ENCODE assay signal across 9 cellular contexts in the genomic region with DNA sequence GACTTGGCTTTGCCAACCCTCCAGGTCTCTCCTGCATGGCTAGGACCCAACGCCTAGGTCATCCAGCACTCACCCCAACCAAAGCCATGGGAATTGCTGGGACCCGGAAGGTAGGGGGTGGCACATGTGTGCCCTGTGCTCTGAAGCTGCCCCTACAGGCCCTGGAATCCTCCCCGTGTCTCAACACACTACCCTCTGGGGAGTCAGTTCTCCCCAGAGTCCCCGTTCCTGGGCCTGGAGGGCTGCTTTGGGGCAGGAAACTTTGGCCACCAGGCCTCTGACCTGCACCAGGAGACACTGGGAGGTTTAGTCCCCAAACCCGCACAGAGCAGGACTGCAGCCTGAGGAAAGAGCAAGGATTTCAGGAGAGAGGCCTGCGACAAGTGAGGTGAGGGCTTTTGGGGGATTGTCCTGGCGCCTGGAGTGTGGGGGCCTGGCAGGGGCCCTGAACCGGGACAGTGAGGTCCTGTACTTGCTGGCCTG. TPM values are rescaled to one million over a fixed set of nuclear protein-coding genes. Genes with fewer than 3 reads are reported as not detected.
DNase-seq lines count a peak whose midpoint lies in the region; TF ChIP-seq lines count a peak whose summit lies in the region.
"Had no signal": no experiment of that assay in that cellular context is flagged by ENCODE, and none has a peak within 500 bp of the region (broad histone marks: within the 10 kb centered on the region; RNA-seq: fewer than 3 reads in every experiment).

No MANE protein-coding gene starts in this region.

- H3K36me3 ChIP-seq in MG63 (peaks cover 25% of the 10 kb centered on the region), endodermal cell (ENCODE audit: control insufficient read depth, insufficient read depth, low read length) (peaks cover 11% of the 10 kb centered on the region), neutrophil (peaks cover 35% of the 10 kb centered on the region)
- H3K36me3 ChIP-seq: SJSA1 had no signal

- intact Hi-C loops in Calu3 (cut with micrococcal nuclease; ENCODE audit: unreplicated experiment), result no loop called here
- intact Hi-C loops in lower leg skin (cut with DNase I; ENCODE audit: low total_unique reads), result no loop called here

- peaks cover 27% of the 10 kb centered on the region for H3K4me1 Mint-ChIP-seq in Calu3 (ENCODE audit: low read depth, unreplicated experiment)
- H3K4me1 Mint-ChIP-seq in endodermal cell, result peaks cover 39% of the 10 kb centered on the region

- H3K4me3 ChIP-seq in MG63, result peak overlapping the region; percentile 59
- peak overlapping the region; percentile 100 for H3K4me3 ChIP-seq in endodermal cell (ENCODE audit: low read length)
- peak overlapping the region; percentile 80 to 98 for H3K4me3 ChIP-seq in neutrophil (ENCODE audit: low read depth in 1 of 2, low read length in 1 of 2)
- H3K4me3 ChIP-seq in lower leg skin (ENCODE audit: low read depth, poor library complexity, severe bottlenecking), result no peak overlapping the region
- H3K4me3 ChIP-seq: SJSA1 had no signal

- peak overlapping the region; percentile 95 for H3K9ac ChIP-seq in endodermal cell (ENCODE audit: extremely low read depth, low read length, poor library complexity, severe bottlenecking)

- H3K9me3 ChIP-seq in MG63 (no peaks in the 10 kb centered on the region), endodermal cell (ENCODE audit: control insufficient read depth, low read length) (no peaks in the 10 kb centered on the region), neutrophil (no peaks in the 10 kb centered on the region)
- H3K9me3 ChIP-seq: SJSA1 had no signal

- TF ChIP-seq CTCF in Calu3 (IDR thresholded peaks at IDR 0.05; ENCODE audit: unreplicated experiment) (no peak), endodermal cell (conservative IDR thresholded peaks at IDR 0.05) (no peak), neutrophil (IDR thresholded peaks at IDR 0.05) (no peak), lower leg skin (IDR thresholded peaks at IDR 0.05) (no peak)

- H3K27me3 Mint-ChIP-seq in Calu3 (ENCODE audit: unreplicated experiment), result peaks cover 72% of the 10 kb centered on the region
- H3K27me3 Mint-ChIP-seq in endodermal cell (ENCODE audit: insufficient read depth), result no peaks in the 10 kb centered on the region

- H3K27me3 ChIP-seq in MG63, result no peaks in the 10 kb centered on the region
- H3K27me3 ChIP-seq in endodermal cell (ENCODE audit: control insufficient read depth, insufficient read depth, low read length, poor library complexity, severe bottlenecking), result no peaks in the 10 kb centered on the region
- H3K27me3 ChIP-seq in neutrophil, result peaks cover 22% of the 10 kb centered on the region
- H3K27me3 ChIP-seq: SJSA1 had no signal

- H3K27ac Mint-ChIP-seq in Calu3 (ENCODE audit: unreplicated experiment) (no peak overlapping the region), endodermal cell (peak overlapping the region; percentile 90)

- H3K27ac ChIP-seq in endodermal cell (ENCODE audit: low read depth, low read length), result no peak overlapping the region
- peak overlapping the region; percentile 95 for H3K27ac ChIP-seq in neutrophil
- H3K27ac ChIP-seq: SJSA1 had no signal

- WGBS in endodermal cell (ENCODE audit: insufficient coverage in 1 of 2, insufficient read length in 1 of 2), 2 experiments, result 22 to 39% methylated on average over 5 to 8 of the region's 8 CpGs
- WGBS in lower leg skin, 2 donors, result 43 to 50% methylated on average over 8 of the region's 8 CpGs

- no peaks in the 10 kb centered on the region for H3K9me3 Mint-ChIP-seq in Calu3 (ENCODE audit: low read depth, unreplicated experiment)
- no peaks in the 10 kb centered on the region for H3K9me3 Mint-ChIP-seq in endodermal cell

- H3K36me3 Mint-ChIP-seq in Calu3 (ENCODE audit: insufficient read depth, unreplicated experiment), result no peaks in the 10 kb centered on the region
- H3K36me3 Mint-ChIP-seq in endodermal cell (ENCODE audit: low read depth), result peaks cover 13% of the 10 kb centered on the region

- TSS peak; percentile 20 for BruUV-seq in Calu3 (replicated peaks; lab: Mats Ljungman, UMichigan)

- DNase-seq in Calu3, result no peak
- DNase-seq in MG63, result no peak
- DNase-seq in endodermal cell, result no peak
- DNase-seq in NCI-H748 (lab: John Stamatoyannopoulos, UW; ENCODE audit: unreplicated experiment), result no peak
- DNase-seq in erythroblast (lab: John Stamatoyannopoulos, UW), result no peak
- DNase-seq in NCI-H2171 treated with DMSO at 0.1 percent for 48 hours (lab: John Stamatoyannopoulos, UW), result no peak
- DNase-seq in lower leg skin (ENCODE audit: low spot score in 2 of 2), result no peak

- H3K4me1 ChIP-seq in endodermal cell (ENCODE audit: control insufficient read depth, insufficient read depth, low read length), result peaks cover 13% of the 10 kb centered on the region
- H3K4me1 ChIP-seq in neutrophil (ENCODE audit: control insufficient read depth in 1 of 2, insufficient read depth in 1 of 2, low read depth in 1 of 2, low read length in 1 of 2), result peaks cover 52 to 70% of the 10 kb centered on the region in 2 experiments

- no peak overlapping the region for H3K4me3 Mint-ChIP-seq in Calu3 (ENCODE audit: low read depth, unreplicated experiment)
- H3K4me3 Mint-ChIP-seq in endodermal cell, result peak overlapping the region; percentile 94

- TF ChIP-seq POLR2A in erythroblast (IDR thresholded peaks at IDR 0.05; ENCODE audit: low read length), result no peak
- TF ChIP-seq POLR2A in lower leg skin (IDR thresholded peaks at IDR 0.05), result no peak

- CTCF ChIA-PET in Calu3 (lab: Charles Lee), result interaction anchor here (0.6 kb wide), 1 partner anchor 26 kb away, joined by 3 read pairs; no protein-coding TSS in a partner anchor

RNA-seq across cellular contexts. Expression of a gene that starts 0.5 kb away (rescaled TPM):
- total RNA-seq in Calu3 (2022), result 45.6 and 179 TPM in 2 replicates
- 26.5 and 62.6 TPM in 2 replicates for total RNA-seq in MG63 (2014; rRNA removed; shearing (Covaris generic); ENCODE audit: low replicate concordance)
- 100 to 1,000 TPM; 211 to 558 TPM for total RNA-seq in endodermal cell
- 244 TPM for polyA plus RNA-seq in endodermal cell (2013, experiment 1 of 2)
- polyA plus RNA-seq in endodermal cell (2013, experiment 2 of 2), result 241 TPM
- total RNA-seq in lower leg skin, result 100 to 1,000 TPM in 1 of 4 donors, 10 to 100 TPM in 3; 44.2 to 114 (median 65.4) TPM

RNA-seq across cellular contexts. Expression of a gene that starts 5.7 kb away (rescaled TPM):
- total RNA-seq in Calu3 (2022) (29.1 and 117 TPM in 2 replicates), endodermal cell (100 to 1,000 TPM; 262 to 367 TPM), lower leg skin (10 to 100 TPM; 22.2 to 99.4 (median 52.9) TPM)
- total RNA-seq in MG63 (2014; rRNA removed; shearing (Covaris generic); ENCODE audit: low replicate concordance), result 35.8 and 50.4 TPM in 2 replicates
- polyA plus RNA-seq in endodermal cell (2013, experiment 1 of 2), result 114 TPM
- 152 TPM for polyA plus RNA-seq in endodermal cell (2013, experiment 2 of 2)

RNA-seq across cellular contexts. Expression of a gene that starts 7.3 kb away (rescaled TPM):
- total RNA-seq in Calu3 (2022) (264 and 492 TPM in 2 replicates), endodermal cell (100 to 1,000 TPM; 257 to 389 TPM), lower leg skin (100 to 1,000 TPM in 1 of 4 donors, 10 to 100 TPM in 3; 39.6 to 124 (median 84.2) TPM)
- total RNA-seq in MG63 (2014; rRNA removed; shearing (Covaris generic); ENCODE audit: low replicate concordance), result 62.7 and 85.0 TPM in 2 replicates
- polyA plus RNA-seq in endodermal cell (2013, experiment 1 of 2), result 186 TPM
- polyA plus RNA-seq in endodermal cell (2013, experiment 2 of 2), result 187 TPM

RNA-seq across cellular contexts. Expression of a gene that starts 14.0 kb away (rescaled TPM):
- not detected in 2 replicates for total RNA-seq in Calu3 (2022)
- not detected in 2 replicates for total RNA-seq in MG63 (2014; rRNA removed; shearing (Covaris generic); ENCODE audit: low replicate concordance)
- not detected for total RNA-seq in endodermal cell
- not detected for polyA plus RNA-seq in endodermal cell (2013, experiment 1 of 2)
- not detected for polyA plus RNA-seq in endodermal cell (2013, experiment 2 of 2)
- not detected for total RNA-seq in lower leg skin
- total RNA-seq: SJSA1 had no signal

RNA-seq across cellular contexts. Expression of a gene that starts 24.4 kb away (rescaled TPM):
- total RNA-seq in Calu3 (2022) (9.5 and 13.5 TPM in 2 replicates), endodermal cell (100 to 1,000 TPM; 129 to 186 TPM), lower leg skin (1 to 10 TPM; 4.0 to 7.7 (median 6.9) TPM)
- total RNA-seq in MG63 (2014; rRNA removed; shearing (Covaris generic); ENCODE audit: low replicate concordance), result 1.9 and 6.2 TPM in 2 replicates
- polyA plus RNA-seq in endodermal cell (2013, experiment 1 of 2), result 36.7 TPM
- polyA plus RNA-seq in endodermal cell (2013, experiment 2 of 2), result 31.3 TPM
